ENCODE assay signal across 13 cellular contexts in genomic region chr20:8855315-8855714, GRCh38.
DNase-seq lines count a peak whose midpoint lies in the region; ATAC-seq lines count a peak whose summit lies in the region.
"Had no signal": no experiment of that assay in that cellular context is flagged by ENCODE, and none has a peak within 500 bp of the region (broad histone marks: within the 10 kb centered on the region; RNA-seq: fewer than 3 reads in every experiment).

No MANE protein-coding gene starts in this region.

- no peak for ATAC-seq in HG03045 (IDR thresholded peaks at IDR 0.05; ENCODE audit: unreplicated experiment)
- ATAC-seq: activated CD8-positive, alpha-beta memory T cell treated with anti-CD3 and anti-CD28 coated beads, Interleukin-2, amount 10 ng/mL, durations not matched to agents 7 days and 5 days; activated naive CD8-positive, alpha-beta T cell treated with anti-CD3 and anti-CD28 coated beads, Interleukin-2, amount 50 U/mL, for 24 hours; effector memory CD8-positive, alpha-beta T cell had no signal

- H3K27ac ChIP-seq in urinary bladder (ENCODE audit: low read depth) = peak overlapping the region; percentile 23

- DNase-seq in M059J (ENCODE audit: low read depth) (peak; percentile 78), fibroblast of gingiva (ENCODE audit: low read depth) (peak; percentile 68), myocyte (ENCODE audit: low read depth) (peak; percentile 9), SKM-1 treated with dmso at 0.1 percent for 144 hours (lab: John Stamatoyannopoulos, UW; ENCODE audit: unreplicated experiment) (no peak), NCI-H1048 (lab: John Stamatoyannopoulos, UW) (no peak)
- DNase-seq: activated CD8-positive, alpha-beta memory T cell treated with anti-CD3 and anti-CD28 coated beads, Interleukin-2, amount 10 ng/mL, durations not matched to agents 7 days and 5 days; activated naive CD8-positive, alpha-beta T cell treated with anti-CD3 and anti-CD28 coated beads, Interleukin-2, amount 50 U/mL, for 24 hours; effector memory CD8-positive, alpha-beta T cell; MM.1S; NCI-H446; Peyer's patch had no signal

- H3K4me3 ChIP-seq in urinary bladder (ENCODE audit: low read depth, low read length) = no peak overlapping the region
- H3K4me3 ChIP-seq: Peyer's patch had no signal

- H3K4me1 ChIP-seq in urinary bladder (ENCODE audit: insufficient read depth) = no peaks in the 10 kb centered on the region
- H3K4me1 ChIP-seq: Peyer's patch had no signal

- no peaks in the 10 kb centered on the region for H3K36me3 ChIP-seq in urinary bladder (ENCODE audit: insufficient read depth)
- H3K36me3 ChIP-seq: Peyer's patch had no signal

Comparison
In these comparisons a context has a peak if more than half of its experiments do, and no peak if none do; other contexts are left out.
1. DNase-seq: peak in M059J (single experiment), fibroblast of gingiva (single experiment) and myocyte (single experiment); none in SKM-1 treated with dmso at 0.1 percent for 144 hours (single experiment) and NCI-H1048 (single experiment).